ENCODE assay signal across 32 cellular contexts in genomic region chr9:74066128-74066527, GRCh38.
A peak's percentile ranks its signal among the peaks of the same experiment; 100 is the strongest.
DNase-seq lines count a peak whose midpoint lies in the region; ATAC-seq and TF ChIP-seq lines count a peak whose summit lies in the region.
"Had no signal": no experiment of that assay in that cellular context is flagged by ENCODE, and none has a peak within 500 bp of the region (broad histone marks: within the 10 kb centered on the region; RNA-seq: fewer than 3 reads in every experiment).

No MANE protein-coding gene starts in this region.

- no peaks in the 10 kb centered on the region for H3K27me3 ChIP-seq in DND-41 (ENCODE audit: insufficient read depth, low read length, poor library complexity)
- H3K27me3 ChIP-seq: BE2C; BLaER1; BLaER1 treated with 17β-estradiol and CSF1 and Interleukin-3, amounts not matched to agents 10 nM and 100 nM had no signal

- H3K79me2 ChIP-seq in DND-41 (ENCODE audit: insufficient read depth, low read length), result no peaks in the 10 kb centered on the region

- TF ChIP-seq CTCF in DND-41 (IDR thresholded peaks at IDR 0.05; ENCODE audit: borderline replicate concordance, extremely low read depth, low read length, poor library complexity, severe bottlenecking), result no peak

- no peak overlapping the region for H3K4me3 ChIP-seq in DND-41 (ENCODE audit: low read depth in 1 of 2, low read length in 2 of 2)
- H3K4me3 ChIP-seq in Jurkat, Clone E6-1 (ENCODE audit: low read length), result no peak overlapping the region
- H3K4me3 ChIP-seq: A549; BLaER1; BLaER1 treated with 17β-estradiol and CSF1 and Interleukin-3, amounts not matched to agents 10 nM and 100 nM had no signal

- peaks cover 13% of the 10 kb centered on the region for H3K9me3 Mint-ChIP-seq in activated T-helper 2 cell treated with anti-CD3 and anti-CD28 coated beads, Interferon-gamma antibody, Interleukin-2, Interleukin-4, amounts not matched to agents 10 μg/mL and 5 μg/mL and 100 μg/mL, durations not matched to agents 14 hours and 24 hours and 36 hours
- H3K9me3 Mint-ChIP-seq: CD8-positive, alpha-beta T cell had no signal

- H3K27ac Mint-ChIP-seq in activated T-helper 2 cell treated with anti-CD3 and anti-CD28 coated beads, Interferon-gamma antibody, Interleukin-2, Interleukin-4, amounts not matched to agents 10 μg/mL and 5 μg/mL and 100 μg/mL, durations not matched to agents 14 hours and 24 hours and 36 hours, result no peak overlapping the region
- H3K27ac Mint-ChIP-seq: B cell; CD14-positive monocyte; CD4-positive, alpha-beta memory T cell; CD4-positive, alpha-beta T cell; CD4-positive, CD25-positive, alpha-beta regulatory T cell; CD8-positive, alpha-beta memory T cell; CD8-positive, alpha-beta T cell had no signal

- peaks cover 11% of the 10 kb centered on the region for H3K4me1 Mint-ChIP-seq in activated T-helper 2 cell treated with anti-CD3 and anti-CD28 coated beads, Interferon-gamma antibody, Interleukin-2, Interleukin-4, amounts not matched to agents 10 μg/mL and 5 μg/mL and 100 μg/mL, durations not matched to agents 14 hours and 24 hours and 36 hours (ENCODE audit: low read depth)
- H3K4me1 Mint-ChIP-seq: B cell; CD14-positive monocyte; CD4-positive, alpha-beta memory T cell; CD4-positive, CD25-positive, alpha-beta regulatory T cell; CD8-positive, alpha-beta memory T cell had no signal

- H3K36me3 ChIP-seq in DND-41 (ENCODE audit: insufficient read depth, low read length), result no peaks in the 10 kb centered on the region
- H3K36me3 ChIP-seq: BE2C; BLaER1; BLaER1 treated with 17β-estradiol and CSF1 and Interleukin-3, amounts not matched to agents 10 nM and 100 nM had no signal

- no peaks in the 10 kb centered on the region for H3K27me3 Mint-ChIP-seq in activated T-helper 2 cell treated with anti-CD3 and anti-CD28 coated beads, Interferon-gamma antibody, Interleukin-2, Interleukin-4, amounts not matched to agents 10 μg/mL and 5 μg/mL and 100 μg/mL, durations not matched to agents 14 hours and 24 hours and 36 hours (ENCODE audit: low read depth)
- H3K27me3 Mint-ChIP-seq: B cell; CD4-positive, alpha-beta memory T cell; CD4-positive, alpha-beta T cell had no signal

- no peaks in the 10 kb centered on the region for H3K9me3 ChIP-seq in DND-41 (ENCODE audit: insufficient read depth, low read length, severe bottlenecking)
- H3K9me3 ChIP-seq: A549, BE2C, BLaER1, Caco-2 had no signal

- no peaks in the 10 kb centered on the region for H4K20me1 ChIP-seq in DND-41 (ENCODE audit: insufficient read depth, low read length)
- H4K20me1 ChIP-seq: BLaER1; BLaER1 treated with 17β-estradiol and CSF1 and Interleukin-3, amounts not matched to agents 10 nM and 100 nM had no signal

- no peak for DNase-seq in DND-41
- peak; percentile 57 for DNase-seq in Jurkat, Clone E6-1 (ENCODE audit: low read depth, low spot score)
- peak; percentile 19 for DNase-seq in SK-N-DZ (ENCODE audit: low spot score)
- DNase-seq in activated T-helper 2 cell treated with anti-CD3 and anti-CD28 coated beads, Interferon-gamma antibody, Interleukin-2, Interleukin-4, amounts not matched to agents 10 μg/mL and 5 μg/mL and 100 μg/mL, durations not matched to agents 14 hours and 24 hours and 36 hours (ENCODE audit: low spot score), result no peak
- no peak for DNase-seq in kidney glomerular epithelial cell (lab: John Stamatoyannopoulos, UW)
- DNase-seq in amniotic stem cell (lab: John Stamatoyannopoulos, UW), result no peak
- DNase-seq: 8988T; ACHN; AML-193; BE2C; C1 segment of cervical spinal cord; Caco-2; Calu3; CD4-positive, alpha-beta memory T cell; CD4-positive, alpha-beta T cell; CD4-positive, CD25-positive, alpha-beta regulatory T cell; CD8-positive, alpha-beta memory T cell; CD8-positive, alpha-beta T cell; COR-L47; DMS 273 treated with DMSO at 0.1 percent for 48 hours; DMS153; DMS53; DMS79; DMS79 treated with DMSO at 0.1 percent for 48 hours; EL had no signal

- H2AFZ ChIP-seq in DND-41 (ENCODE audit: low read depth, low read length), result 0 out of 2 replicates have a peak overlapping the region, but pooled peaks have one; percentile 25

- no peak overlapping the region for H3K4me3 Mint-ChIP-seq in activated T-helper 2 cell treated with anti-CD3 and anti-CD28 coated beads, Interferon-gamma antibody, Interleukin-2, Interleukin-4, amounts not matched to agents 10 μg/mL and 5 μg/mL and 100 μg/mL, durations not matched to agents 14 hours and 24 hours and 36 hours (ENCODE audit: low read depth)
- H3K4me3 Mint-ChIP-seq: B cell; CD14-positive monocyte; CD4-positive, alpha-beta memory T cell; CD4-positive, alpha-beta T cell; CD4-positive, CD25-positive, alpha-beta regulatory T cell; CD8-positive, alpha-beta memory T cell; CD8-positive, alpha-beta T cell had no signal

- no peak overlapping the region for H3K4me2 ChIP-seq in DND-41 (ENCODE audit: insufficient read depth, low read length)
- H3K4me2 ChIP-seq: A549; BLaER1; BLaER1 treated with 17β-estradiol and CSF1 and Interleukin-3, amounts not matched to agents 10 nM and 100 nM had no signal

- ATAC-seq in DND-41 (ENCODE audit: insufficient read depth, low read depth), result peak; percentile 85
- ATAC-seq: A549; CD8-positive, alpha-beta T cell had no signal

- H3K36me3 Mint-ChIP-seq in activated T-helper 2 cell treated with anti-CD3 and anti-CD28 coated beads, Interferon-gamma antibody, Interleukin-2, Interleukin-4, amounts not matched to agents 10 μg/mL and 5 μg/mL and 100 μg/mL, durations not matched to agents 14 hours and 24 hours and 36 hours (ENCODE audit: low read depth), result no peaks in the 10 kb centered on the region
- H3K36me3 Mint-ChIP-seq: CD14-positive monocyte; CD4-positive, alpha-beta memory T cell; CD4-positive, CD25-positive, alpha-beta regulatory T cell; CD8-positive, alpha-beta memory T cell; CD8-positive, alpha-beta T cell had no signal

- peaks cover 16% of the 10 kb centered on the region for H3K4me1 ChIP-seq in DND-41 (ENCODE audit: insufficient read depth, low read length)
- H3K4me1 ChIP-seq: A549; BE2C; BLaER1; BLaER1 treated with 17β-estradiol and CSF1 and Interleukin-3, amounts not matched to agents 10 nM and 100 nM; Caco-2 had no signal

- H3K27ac ChIP-seq in DND-41 (ENCODE audit: low read length), result peak overlapping the region; percentile 7; the same call in 1 of the 2 replicates
- H3K27ac ChIP-seq: 22Rv1; A549; BLaER1; BLaER1 treated with 17β-estradiol and CSF1 and Interleukin-3, amounts not matched to agents 10 nM and 100 nM; C4-2B had no signal

- intact Hi-C loops in activated T-helper 2 cell treated with anti-CD3 and anti-CD28 coated beads, Interferon-gamma antibody, Interleukin-2, Interleukin-4, amounts not matched to agents 10 μg/mL and 5 μg/mL and 100 μg/mL, durations not matched to agents 14 hours and 24 hours and 36 hours (cut with micrococcal nuclease), result no loop called here

- H3K9ac ChIP-seq in DND-41 (ENCODE audit: low read depth, low read length), result no peak overlapping the region
- H3K9ac ChIP-seq: BLaER1; BLaER1 treated with 17β-estradiol and CSF1 and Interleukin-3, amounts not matched to agents 10 nM and 100 nM had no signal

Comparison
In these comparisons a context has a peak if more than half of its experiments do, and no peak if none do; other contexts are left out.
1. DNase-seq: peak in Jurkat, Clone E6-1 (single experiment) and SK-N-DZ (single experiment); none in DND-41 (single experiment), activated T-helper 2 cell treated with anti-CD3 and anti-CD28 coated beads, Interferon-gamma antibody, Interleukin-2, Interleukin-4, amounts not matched to agents 10 μg/mL and 5 μg/mL and 100 μg/mL, durations not matched to agents 14 hours and 24 hours and 36 hours (single experiment), kidney glomerular epithelial cell (single experiment) and amniotic stem cell (single experiment).